Comparison of ENCODE assay signal across 8 cellular contexts in the genomic region with DNA sequence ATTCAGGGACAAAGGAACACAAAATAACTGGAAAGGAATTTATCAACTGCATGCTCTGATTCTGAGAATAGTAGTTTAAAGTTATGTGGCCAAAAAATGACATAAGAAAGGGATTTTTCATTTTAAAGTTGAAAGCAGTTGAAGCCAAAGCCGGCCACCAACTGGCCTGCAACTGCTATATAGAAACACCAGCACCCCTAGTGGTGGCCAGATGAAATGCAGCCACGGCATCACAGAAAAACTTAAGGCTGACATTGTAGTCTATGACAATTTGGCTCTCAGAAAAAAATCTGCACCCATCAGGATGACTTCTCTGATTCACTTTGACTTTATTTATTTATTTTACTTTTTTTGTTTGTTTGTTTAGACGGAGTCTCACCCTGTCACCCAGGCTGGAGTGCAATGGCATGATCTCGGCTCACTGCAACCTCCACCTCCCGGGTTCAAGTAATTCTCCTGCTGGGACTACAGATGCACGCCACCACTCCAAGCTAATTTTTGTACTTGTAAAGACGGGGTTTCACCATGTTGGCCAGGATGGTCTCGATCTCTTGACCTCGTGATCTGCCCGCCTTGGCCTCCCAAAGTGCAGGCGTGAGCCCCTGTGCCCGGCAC. TPM values are rescaled to one million over a fixed set of nuclear protein-coding genes. Genes with fewer than 3 reads are reported as not detected.
DNase-seq lines count a peak whose midpoint lies in the region; ATAC-seq, FAIRE-seq and TF ChIP-seq lines count a peak whose summit lies in the region.

No MANE protein-coding gene starts in this region.

- H3K9me3 ChIP-seq in gastroesophageal sphincter (no peaks in the 10 kb centered on the region), parathyroid adenoma (ENCODE audit: control insufficient read depth, low read length) (no peaks in the 10 kb centered on the region)

- no peaks in the 10 kb centered on the region for H3K27me3 ChIP-seq in gastroesophageal sphincter
- no peaks in the 10 kb centered on the region for H3K27me3 ChIP-seq in parathyroid adenoma (ENCODE audit: control insufficient read depth, insufficient read depth, low read length)

- no peak overlapping the region for H3K4me2 ChIP-seq in parathyroid adenoma (ENCODE audit: low read length)

- peak; percentile 59 for FAIRE-seq in RCC 7860 (lab: Jason Lieb, UNC)

- H3K4me1 ChIP-seq in gastroesophageal sphincter: peaks cover 0 to 12% (median 0%) of the 10 kb centered on the region in 3 donors
- no peaks in the 10 kb centered on the region for H3K4me1 ChIP-seq in parathyroid adenoma

- no peak for TF ChIP-seq EP300 in gastroesophageal sphincter (IDR thresholded peaks at IDR 0.05)

- H2AFZ ChIP-seq in parathyroid adenoma: no peak overlapping the region

- no peak for TF ChIP-seq POLR2A in gastroesophageal sphincter (IDR thresholded peaks at IDR 0.05)

- no peak overlapping the region for H3K9ac ChIP-seq in parathyroid adenoma

- H3K27ac ChIP-seq in gastroesophageal sphincter (peak overlapping the region in 1 of 4 donors; percentile 54), parathyroid adenoma (no peak overlapping the region)

- ATAC-seq in GM21360 (IDR thresholded peaks at IDR 0.05; ENCODE audit: unreplicated experiment): peak; percentile 88
- peak; percentile 58 for ATAC-seq in gastroesophageal sphincter

- TF ChIP-seq CTCF in gastroesophageal sphincter (IDR thresholded peaks at IDR 0.05): peak; percentile 83 to 96 (median 88)
- peak; percentile 99 for TF ChIP-seq CTCF in parathyroid adenoma (IDR thresholded peaks at IDR 0.05)

- H3K36me3 ChIP-seq in gastroesophageal sphincter: no peaks in the 10 kb centered on the region
- no peaks in the 10 kb centered on the region for H3K36me3 ChIP-seq in parathyroid adenoma (ENCODE audit: control insufficient read depth, insufficient read depth, low read length)

- H3K4me3 ChIP-seq in gastroesophageal sphincter (no peak overlapping the region), parathyroid adenoma (ENCODE audit: low read depth, low read length) (no peak overlapping the region)

- no peaks in the 10 kb centered on the region for H3K79me2 ChIP-seq in parathyroid adenoma

- DNase-seq in DMS53 (lab: John Stamatoyannopoulos, UW) (peak; percentile 77), HT1080 (ENCODE audit: low read depth) (peak; percentile 69), RCC 7860 (ENCODE audit: low spot score) (peak; percentile 42), ureter (ENCODE audit: low spot score) (peak; percentile 66)
- DNase-seq in activated effector memory CD4-positive, alpha-beta T cell treated with Interleukin-2 at 50 U/mL for 16 hours: peak; percentile 33

- 0 to 69% methylated on average over 2 to 11 of the region's 12 CpGs for WGBS in gastroesophageal sphincter (ENCODE audit: low coverage in 1 of 2), 2 donors

RNA-seq across cellular contexts. Expression of a gene that starts 59.2 kb away (rescaled TPM):
- 69.8 and 74.5 TPM in 2 replicates for total RNA-seq in HT1080 (2014; rRNA removed; shearing (Covaris generic))
- polyA plus RNA-seq in HT1080 (2015; cell fraction: cytosol; rRNA removed): 39.4 and 40.8 TPM in 2 replicates
- polyA plus RNA-seq in HT1080 (2015; cell fraction: nucleus; rRNA removed): 25.5 and 25.8 TPM in 2 replicates
- total RNA-seq in gastroesophageal sphincter (1 to 10 TPM; 2.7 to 7.6 (median 4.1) TPM), ureter (8.0 TPM)
